ENCODE assay signal across 20 cellular contexts in genomic region chr7:84047085-84047484, GRCh38.
"Had no signal": no experiment of that assay in that cellular context is flagged by ENCODE, and none has a peak within 500 bp of the region (broad histone marks: within the 10 kb centered on the region; RNA-seq: fewer than 3 reads in every experiment).

No MANE protein-coding gene starts in this region.

- H3K4me3 ChIP-seq: K562 had no signal

- H3K27ac ChIP-seq: KMS-11, RWPE1 had no signal

- H3K27me3 Mint-ChIP-seq: IgD-negative memory B cell had no signal

- H3K36me3 Mint-ChIP-seq: IgD-negative memory B cell had no signal

- H3K9ac ChIP-seq: KMS-11 had no signal

- DNase-seq: Kasumi-1, MM.1S, NCI-H1092 treated with DMSO at 0.1 percent for 48 hours, NCI-H1436, NCI-H187, NCI-H2029, NCI-H2081 treated with DMSO at 0.1 percent for 48 hours, NCI-H2171, NCI-H226, NCI-H446, NCI-H510A, NCI-H524 treated with DMSO at 0.1 percent for 48 hours, NCI-H69, NCI-H774, SHP77 had no signal

- ATAC-seq: K562, Panc1 had no signal

- H3K4me3 Mint-ChIP-seq: IgD-negative memory B cell had no signal

- H3K27ac Mint-ChIP-seq: IgD-negative memory B cell had no signal

- H3K4me1 Mint-ChIP-seq: IgD-negative memory B cell had no signal

- H3K4me2 ChIP-seq: KMS-11 had no signal
